ENCODE assay signal across 1 cellular context in genomic region chr11:67400942-67401494, GRCh38.
TF ChIP-seq lines count a peak whose summit lies in the region.

No MANE protein-coding gene starts in this region.

TF ChIP-seq in HEK293, 187 proteins besides CTCF, POLR2A, EP300 and RAD21 (continued from another document):
- TF ChIP-seq ZNF223 (tag by site-specific recombination; IDR thresholded peaks at IDR 0.05), result no peak
- no peak for TF ChIP-seq ZNF629 (tag by site-specific recombination; IDR thresholded peaks at IDR 0.05)
- no peak for TF ChIP-seq ZNF670 (tag by site-specific recombination; IDR thresholded peaks at IDR 0.05; ENCODE audit: low read depth)
- no peak for TF ChIP-seq SP7 (tag by site-specific recombination; IDR thresholded peaks at IDR 0.05)
- no peak for TF ChIP-seq ZNF521 (tag by site-specific recombination; IDR thresholded peaks at IDR 0.05)
- no peak for TF ChIP-seq ZNF596 (tag by site-specific recombination; IDR thresholded peaks at IDR 0.05)
- TF ChIP-seq SCRT2 (tag by site-specific recombination; IDR thresholded peaks at IDR 0.05), result peak; percentile 58; the same call in 1 of the 2 replicates
- TF ChIP-seq GLIS1 (tag by site-specific recombination; IDR thresholded peaks at IDR 0.05), result peak; percentile 70
- TF ChIP-seq PATZ1 (tag by site-specific recombination; IDR thresholded peaks at IDR 0.05), result peak; percentile 58; the same call in 1 of the 2 replicates
- no peak for TF ChIP-seq ZBTB21 (tag by site-specific recombination; IDR thresholded peaks at IDR 0.05)
- no peak for TF ChIP-seq ZNF132 (tag by site-specific recombination; IDR thresholded peaks at IDR 0.05; ENCODE audit: borderline replicate concordance)
- no peak for TF ChIP-seq PRDM1 (tag by site-specific recombination; IDR thresholded peaks at IDR 0.05)
- TF ChIP-seq ZFHX2 (tag by site-specific recombination; conservative IDR thresholded peaks at IDR 0.05), result no peak
- no peak for TF ChIP-seq ZNF48 (tag by site-specific recombination; IDR thresholded peaks at IDR 0.05)
- no peak for TF ChIP-seq ZNF626 (tag by site-specific recombination; IDR thresholded peaks at IDR 0.05)
- no peak for TF ChIP-seq ZNF707 (tag by site-specific recombination; IDR thresholded peaks at IDR 0.05)
- no peak for TF ChIP-seq ZNF16 (tag by site-specific recombination; IDR thresholded peaks at IDR 0.05; ENCODE audit: low read depth)
- no peak for TF ChIP-seq ZNF138 (tag by site-specific recombination; IDR thresholded peaks at IDR 0.05; ENCODE audit: borderline replicate concordance)
- no peak for TF ChIP-seq ZNF112 (tag by site-specific recombination; IDR thresholded peaks at IDR 0.05)
- no peak for TF ChIP-seq ZEB2 (tag by site-specific recombination; IDR thresholded peaks at IDR 0.05)
- no peak for TF ChIP-seq ZNF184 (tag by site-specific recombination; IDR thresholded peaks at IDR 0.05)
- no peak for TF ChIP-seq MZF1 (tag by site-specific recombination; IDR thresholded peaks at IDR 0.05; ENCODE audit: borderline replicate concordance)
- TF ChIP-seq PRDM2 (tag by site-specific recombination; IDR thresholded peaks at IDR 0.05; ENCODE audit: borderline replicate concordance), result no peak
- no peak for TF ChIP-seq MYNN (tag by site-specific recombination; IDR thresholded peaks at IDR 0.05; ENCODE audit: borderline replicate concordance)
- no peak for TF ChIP-seq GLI2 (tag by site-specific recombination; IDR thresholded peaks at IDR 0.05; ENCODE audit: borderline replicate concordance, low read depth)
- TF ChIP-seq ZNF560 (tag by site-specific recombination; IDR thresholded peaks at IDR 0.05; ENCODE audit: borderline replicate concordance), result no peak
- TF ChIP-seq SALL2 (tag by site-specific recombination; IDR thresholded peaks at IDR 0.05; ENCODE audit: borderline replicate concordance), result no peak
- no peak for TF ChIP-seq REST (tag by site-specific recombination; IDR thresholded peaks at IDR 0.05)
- TF ChIP-seq ZNF600 (tag by site-specific recombination; IDR thresholded peaks at IDR 0.05), result no peak
- no peak for TF ChIP-seq ZNF639 (tag by site-specific recombination; IDR thresholded peaks at IDR 0.05)
- no peak for TF ChIP-seq ZNF398 (tag by site-specific recombination; IDR thresholded peaks at IDR 0.05)
- TF ChIP-seq YY2 (tag by site-specific recombination; IDR thresholded peaks at IDR 0.05), result no peak
